Comparison of ENCODE assay signal across 8 cellular contexts in the genomic region with DNA sequence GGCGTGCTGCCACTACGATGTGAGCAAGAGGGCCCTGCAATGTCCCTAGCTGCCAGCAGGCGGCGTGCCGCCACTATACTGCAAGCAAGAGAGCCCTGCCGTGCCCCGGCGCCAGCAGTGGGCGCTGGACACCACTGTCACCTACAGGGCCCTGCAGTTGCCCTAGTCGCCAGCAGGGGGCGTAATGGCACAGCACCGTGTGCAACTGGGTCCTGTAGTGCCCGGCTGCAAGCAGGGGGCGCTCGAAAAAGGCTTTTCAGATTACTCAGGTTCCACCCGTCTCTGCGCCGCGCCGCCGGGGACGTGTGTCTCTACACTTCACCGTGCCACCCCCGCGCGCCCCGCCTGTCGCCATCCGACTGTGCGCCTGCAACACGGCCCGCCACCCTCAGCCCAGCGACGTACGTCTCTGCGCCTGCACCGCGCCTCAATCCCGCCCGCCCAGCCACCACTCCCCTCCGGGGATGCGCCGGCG.
DNase-seq lines count a peak whose midpoint lies in the region; ATAC-seq and TF ChIP-seq lines count a peak whose summit lies in the region.

No MANE protein-coding gene starts in this region.

- ATAC-seq in HG03039 (IDR thresholded peaks at IDR 0.05; ENCODE audit: unreplicated experiment) (no peak), GM21737 (IDR thresholded peaks at IDR 0.05; ENCODE audit: unreplicated experiment) (no peak)

- H3K27ac Mint-ChIP-seq in immature natural killer cell (no peak overlapping the region), type B pancreatic cell (no peak overlapping the region)

- H3K4me1 Mint-ChIP-seq in immature natural killer cell, result no peaks in the 10 kb centered on the region
- no peaks in the 10 kb centered on the region for H3K4me1 Mint-ChIP-seq in type B pancreatic cell (ENCODE audit: unreplicated experiment)

- DNase-seq in activated T-cell treated with anti-CD3 and anti-CD28 coated beads for 48 hours (ENCODE audit: low read depth) (peak; percentile 72), activated T-cell treated with anti-CD3 and anti-CD28 coated beads for 4 hours (no peak), immature natural killer cell (peak in 2 of 3 donors; percentile 14 to 31), type B pancreatic cell (ENCODE audit: extremely low spot score, unreplicated experiment) (no peak), AG08395 (ENCODE audit: low spot score) (no peak)
- peak; percentile 55 to 71 for DNase-seq in activated CD4-positive, alpha-beta T cell treated with anti-CD3 and anti-CD28 coated beads, Interleukin-2, amount 50 U/mL, for 48 hours

- H3K4me3 Mint-ChIP-seq in immature natural killer cell, result no peak overlapping the region
- H3K4me3 Mint-ChIP-seq in type B pancreatic cell, result no peak overlapping the region

- no peaks in the 10 kb centered on the region for H3K36me3 Mint-ChIP-seq in immature natural killer cell
- no peaks in the 10 kb centered on the region for H3K36me3 Mint-ChIP-seq in type B pancreatic cell

- H3K27me3 Mint-ChIP-seq in immature natural killer cell (ENCODE audit: low read depth in 3 of 3) (peaks cover 0 to 4% (median 2%) of the 10 kb centered on the region in 3 donors), type B pancreatic cell (no peaks in the 10 kb centered on the region)

- H3K9me3 Mint-ChIP-seq in immature natural killer cell (no peaks in the 10 kb centered on the region), type B pancreatic cell (no peaks in the 10 kb centered on the region)

- peak; percentile 52 for TF ChIP-seq CTCF in type B pancreatic cell (conservative IDR thresholded peaks at IDR 0.05)

Comparison
In these comparisons a context has a peak if more than half of its experiments do, and no peak if none do; other contexts are left out.
1. DNase-seq: peak in activated T-cell treated with anti-CD3 and anti-CD28 coated beads for 48 hours (single experiment), activated CD4-positive, alpha-beta T cell treated with anti-CD3 and anti-CD28 coated beads, Interleukin-2, amount 50 U/mL, for 48 hours (2 of 2) and immature natural killer cell (2 of 3); none in activated T-cell treated with anti-CD3 and anti-CD28 coated beads for 4 hours (single experiment), type B pancreatic cell (single experiment) and AG08395 (single experiment).